ENCODE assay signal across 8 cellular contexts in genomic region chr17:6913608-6914443, GRCh38.
DNase-seq lines count a peak whose midpoint lies in the region; ATAC-seq lines count a peak whose summit lies in the region.

No MANE protein-coding gene starts in this region.

- ATAC-seq in HG03354 (IDR thresholded peaks at IDR 0.05; ENCODE audit: poor library complexity, severe bottlenecking, unreplicated experiment) = no peak

- peak; percentile 48 for DNase-seq in GM19238 (ENCODE audit: insufficient read length, low spot score)
- DNase-seq in NCI-H446 (lab: John Stamatoyannopoulos, UW) = peak; percentile 24 to 60
- DNase-seq in activated CD4-positive, alpha-beta T cell treated with anti-CD3 and anti-CD28 coated beads, Interleukin-2, amount 50 U/mL, for 4 hours = peak; percentile 73 to 80
- DNase-seq in dermis blood vessel endothelial cell = peak; percentile 82
- DNase-seq in lung microvascular endothelial cell (ENCODE audit: low read depth in 2 of 2) = peak; percentile 67 to 84
- peak; percentile 49 to 58 (median 50) for DNase-seq in stimulated activated CD4-positive, alpha-beta T cell treated with anti-CD3 and anti-CD28 coated beads, TNF-alpha, amount 100 ng/mL, for 4 hours (ENCODE audit: low read depth in 3 of 3)
- no peak for DNase-seq in NCI-H774 (lab: John Stamatoyannopoulos, UW)
